ENCODE assay signal across 9 cellular contexts in genomic region chr1:20493839-20494608, GRCh38. TPM values are rescaled to one million over a fixed set of nuclear protein-coding genes. Genes with fewer than 3 reads are reported as not detected.
DNase-seq lines count a peak whose midpoint lies in the region; ATAC-seq and TF ChIP-seq lines count a peak whose summit lies in the region.
"Had no signal": no experiment of that assay in that cellular context is flagged by ENCODE, and none has a peak within 500 bp of the region (broad histone marks: within the 10 kb centered on the region; RNA-seq: fewer than 3 reads in every experiment).

No MANE protein-coding gene starts in this region.

- H3K79me2 ChIP-seq in Karpas-422 (ENCODE audit: low read length), result no peaks in the 10 kb centered on the region
- no peaks in the 10 kb centered on the region for H3K79me2 ChIP-seq in PC-3 (ENCODE audit: low read length)

- H3F3A ChIP-seq in PC-3 (ENCODE audit: low read length, unreplicated experiment), result peaks cover 12% of the 10 kb centered on the region

- H4K20me1 ChIP-seq in Karpas-422 (ENCODE audit: insufficient read depth, low read depth, low read length), result no peaks in the 10 kb centered on the region
- H4K20me1 ChIP-seq in PC-3 (ENCODE audit: low read length), result no peaks in the 10 kb centered on the region

- no TSS peak for BruUV-seq in PC-3 (replicated peaks; lab: Mats Ljungman, UMichigan)

- no peaks in the 10 kb centered on the region for H3K36me3 ChIP-seq in Karpas-422 (ENCODE audit: insufficient read depth, low read length)
- peaks cover under 1% of the 10 kb centered on the region; the same call in 1 of the 2 replicates for H3K36me3 ChIP-seq in PC-3 (ENCODE audit: low read depth, low read length)

- TF ChIP-seq CTCF in PC-3 (conservative IDR thresholded peaks at IDR 0.05; ENCODE audit: low read depth, low read length), result peak; percentile 95
- TF ChIP-seq CTCF in natural killer cell (IDR thresholded peaks at IDR 0.05), result peak; percentile 96

- peaks cover 22% of the 10 kb centered on the region for H3K36me3 Mint-ChIP-seq in activated T-cell treated with anti-CD3 and anti-CD28 coated beads, Interleukin-2, amount 50 U/mL, for 24 hours (ENCODE audit: low read depth)
- no peaks in the 10 kb centered on the region for H3K36me3 Mint-ChIP-seq in natural killer cell
- peaks cover 4 to 10% of the 10 kb centered on the region in 2 donors for H3K36me3 Mint-ChIP-seq in stimulated activated naive B cell treated with anti-CD40 and anti-IgM and Interleukin-4, amounts not matched to agents 10 μg/mL and 1 μg/mL and 100 μg/mL, for 72 hours

- H2AFZ ChIP-seq in Karpas-422 (ENCODE audit: low read length) (peak overlapping the region; percentile 49; the same call in 1 of the 2 replicates), PC-3 (ENCODE audit: low read length) (peak overlapping the region; percentile 36)

- no peak overlapping the region for H3K4me3 Mint-ChIP-seq in activated T-cell treated with anti-CD3 and anti-CD28 coated beads, Interleukin-2, amount 50 U/mL, for 24 hours
- H3K4me3 Mint-ChIP-seq in natural killer cell, result no peak overlapping the region
- no peak overlapping the region for H3K4me3 Mint-ChIP-seq in stimulated activated naive B cell treated with anti-CD40 and anti-IgM and Interleukin-4, amounts not matched to agents 10 μg/mL and 1 μg/mL and 100 μg/mL, for 72 hours

- ATAC-seq in PC-3 (peak; percentile 57), natural killer cell (peak; percentile 82 to 97 (median 90)), GM21390 (IDR thresholded peaks at IDR 0.05; ENCODE audit: unreplicated experiment) (no peak)
- peak; percentile 87 to 88 for ATAC-seq in stimulated activated naive B cell treated with anti-CD40 and anti-IgM and Interleukin-4, amounts not matched to agents 10 μg/mL and 1 μg/mL and 100 μg/mL, for 72 hours (replicated peaks)

- DNase-seq in DMS79 (lab: John Stamatoyannopoulos, UW) (peak; percentile 70), Karpas-422 (peak; percentile 95), PC-3 (peak; percentile 97), fibroblast of gingiva (ENCODE audit: low read depth) (peak; percentile 83), natural killer cell (peak; percentile 77)
- DNase-seq in activated T-cell treated with anti-CD3 and anti-CD28 coated beads, Interleukin-2, amount 50 U/mL, for 24 hours, result peak; percentile 90
- DNase-seq in stimulated activated naive B cell treated with anti-CD40 and anti-IgM and Interleukin-4, amounts not matched to agents 10 μg/mL and 1 μg/mL and 100 μg/mL, for 72 hours, result peak; percentile 74

- peaks cover 3% of the 10 kb centered on the region for H3K4me1 Mint-ChIP-seq in activated T-cell treated with anti-CD3 and anti-CD28 coated beads, Interleukin-2, amount 50 U/mL, for 24 hours (ENCODE audit: low read depth)
- H3K4me1 Mint-ChIP-seq in natural killer cell, result peaks cover 5% of the 10 kb centered on the region in 2 donors
- peaks cover 0 to 7% of the 10 kb centered on the region in 2 donors for H3K4me1 Mint-ChIP-seq in stimulated activated naive B cell treated with anti-CD40 and anti-IgM and Interleukin-4, amounts not matched to agents 10 μg/mL and 1 μg/mL and 100 μg/mL, for 72 hours

- no peak overlapping the region for H3K27ac Mint-ChIP-seq in activated T-cell treated with anti-CD3 and anti-CD28 coated beads, Interleukin-2, amount 50 U/mL, for 24 hours
- no peak overlapping the region for H3K27ac Mint-ChIP-seq in natural killer cell
- no peak overlapping the region for H3K27ac Mint-ChIP-seq in stimulated activated naive B cell treated with anti-CD40 and anti-IgM and Interleukin-4, amounts not matched to agents 10 μg/mL and 1 μg/mL and 100 μg/mL, for 72 hours

- H3K9me2 ChIP-seq in Karpas-422 (replicated peaks; ENCODE audit: insufficient read depth, low read length), result no peaks in the 10 kb centered on the region
- H3K9me2 ChIP-seq in PC-3 (replicated peaks; ENCODE audit: low read length), result no peaks in the 10 kb centered on the region

- H3K9me3 ChIP-seq in Karpas-422 (ENCODE audit: low read length) (no peaks in the 10 kb centered on the region), PC-3 (ENCODE audit: low read length) (no peaks in the 10 kb centered on the region)

- H3K4me1 ChIP-seq in Karpas-422 (ENCODE audit: low read length), result peaks cover 11% of the 10 kb centered on the region
- H3K4me1 ChIP-seq in PC-3 (ENCODE audit: insufficient read depth, low read length), result peaks cover 47% of the 10 kb centered on the region

- H3K4me2 ChIP-seq in Karpas-422 (ENCODE audit: low read depth, low read length, poor library complexity, severe bottlenecking) (peak overlapping the region; percentile 21), PC-3 (ENCODE audit: low read length) (peak overlapping the region; percentile 57)

- H3K9ac ChIP-seq in Karpas-422 (ENCODE audit: low read length) (no peak overlapping the region), PC-3 (ENCODE audit: low read length) (peak overlapping the region; percentile 76)

- POLR2A ChIA-PET in PC-3 (lab: Charles Lee; ENCODE audit: unreplicated experiment), result interaction anchor here (0.5 kb wide), 1 partner anchor 10 kb away, joined by 3 read pairs; no protein-coding TSS in a partner anchor

- H3K4me3 ChIP-seq in Karpas-422 (ENCODE audit: low read length) (no peak overlapping the region), PC-3 (ENCODE audit: low read length) (no peak overlapping the region)

- intact Hi-C loops in PC-3 (cut with micrococcal nuclease), result loop anchor here (1.0 to 10.0 kb wide), 9 partner anchors 59 to 579 kb away; no protein-coding TSS in a partner anchor
- intact Hi-C loops in natural killer cell (cut with micrococcal nuclease), result loop anchor here (1.0 to 5.0 kb wide), 4 partner anchors 117 to 577 kb away; no protein-coding TSS in a partner anchor

- H3K27me3 ChIP-seq in Karpas-422 (ENCODE audit: low read length), result no peaks in the 10 kb centered on the region
- H3K27me3 ChIP-seq in PC-3 (ENCODE audit: low read length), result no peaks in the 10 kb centered on the region

- H3K27ac ChIP-seq in Karpas-422 (ENCODE audit: low read length) (no peak overlapping the region), PC-3 (ENCODE audit: low read length) (peak overlapping the region; percentile 98)

- CTCF ChIA-PET in PC-3 (lab: Charles Lee), result interaction anchor here (0.6 to 1.9 kb wide), 10 partner anchors 13 to 577 kb away, joined by 3 to 23 read pairs (median 4); no protein-coding TSS in a partner anchor

- H3K27me3 Mint-ChIP-seq in activated T-cell treated with anti-CD3 and anti-CD28 coated beads, Interleukin-2, amount 50 U/mL, for 24 hours, result peaks cover 8% of the 10 kb centered on the region
- peaks cover 10 to 11% of the 10 kb centered on the region in 2 donors for H3K27me3 Mint-ChIP-seq in natural killer cell (ENCODE audit: low read depth in 2 of 2)
- H3K27me3 Mint-ChIP-seq in stimulated activated naive B cell treated with anti-CD40 and anti-IgM and Interleukin-4, amounts not matched to agents 10 μg/mL and 1 μg/mL and 100 μg/mL, for 72 hours, result peaks cover 9 to 21% of the 10 kb centered on the region in 2 donors

- H3K9me3 Mint-ChIP-seq in activated T-cell treated with anti-CD3 and anti-CD28 coated beads, Interleukin-2, amount 50 U/mL, for 24 hours, result no peaks in the 10 kb centered on the region
- no peaks in the 10 kb centered on the region for H3K9me3 Mint-ChIP-seq in natural killer cell
- H3K9me3 Mint-ChIP-seq in stimulated activated naive B cell treated with anti-CD40 and anti-IgM and Interleukin-4, amounts not matched to agents 10 μg/mL and 1 μg/mL and 100 μg/mL, for 72 hours, result no peaks in the 10 kb centered on the region

RNA-seq across cellular contexts. Expression of gene CAMK2N1, which starts 8.0 kb away (rescaled TPM):
- not detected in 2 replicates for total RNA-seq in Karpas-422 (2014; rRNA removed; shearing (Covaris generic); ENCODE audit: low replicate concordance)
- total RNA-seq in PC-3 (2014; rRNA removed) (51.2 and 56.9 TPM in 2 replicates), natural killer cell (1 to 10 TPM; 1.6 to 2.6 (median 1.6) TPM)

RNA-seq across cellular contexts. Expression of gene MUL1, which starts 13.9 kb away (rescaled TPM):
- total RNA-seq in Karpas-422 (2014; rRNA removed; shearing (Covaris generic); ENCODE audit: low replicate concordance), result 15.9 and 18.0 TPM in 2 replicates
- total RNA-seq in PC-3 (2014; rRNA removed), result 28.9 and 29.5 TPM in 2 replicates
- total RNA-seq in natural killer cell, result 10 to 100 TPM; 21.0 to 29.5 (median 28.8) TPM

RNA-seq across cellular contexts. Expression of gene FAM43B, which starts 58.3 kb away (rescaled TPM):
- total RNA-seq in Karpas-422 (2014; rRNA removed; shearing (Covaris generic); ENCODE audit: low replicate concordance), result not detected in 2 replicates
- 0.11 TPM in 1 of 2 replicates, not detected in the other for total RNA-seq in PC-3 (2014; rRNA removed)
- not detected for total RNA-seq in natural killer cell
- total RNA-seq: mononuclear cell had no signal

Comparison
In these comparisons a context has a peak if more than half of its experiments do, and no peak if none do; other contexts are left out.
1. RNA of gene CAMK2N1, which starts 8.0 kb away (total RNA-seq): 51.2 to 56.9 TPM in PC-3; 1.6 to 2.6 TPM in natural killer cell and not detected in Karpas-422; every median in the first group is over 10 times any median in the second.
2. Peak in every context shown above with its lines, with median percentiles within 50 percentile points of each other: DNase-seq.